In genomic region chr22:46763051-46763705, GRCh38 we compare ENCODE assay signal across 8 cellular contexts. TPM values are rescaled to one million over a fixed set of nuclear protein-coding genes. Genes with fewer than 3 reads are reported as not detected.
A peak's percentile ranks its signal among the peaks of the same experiment; 100 is the strongest.
DNase-seq lines count a peak whose midpoint lies in the region; ATAC-seq and TF ChIP-seq lines count a peak whose summit lies in the region.

No MANE protein-coding gene starts in this region.

- CTCF ChIA-PET in activated CD8-positive, alpha-beta memory T cell treated with anti-CD3 and anti-CD28 coated beads, Interleukin-2, amount 10 ng/mL, durations not matched to agents 7 days and 5 days (lab: Charles Lee) = interaction anchor here (0.7 to 6.1 kb wide), 10 partner anchors 10 to 396 kb away, joined by 3 to 52 read pairs (median 12); no protein-coding TSS in a partner anchor

- H3K36me3 Mint-ChIP-seq in activated CD8-positive, alpha-beta memory T cell treated with anti-CD3 and anti-CD28 coated beads, Interleukin-2, amount 10 ng/mL, durations not matched to agents 7 days and 5 days = peaks cover 14% of the 10 kb centered on the region
- H3K36me3 Mint-ChIP-seq in T-helper 17 cell (ENCODE audit: low read depth) = peaks cover 6% of the 10 kb centered on the region
- peaks cover 19% of the 10 kb centered on the region for H3K36me3 Mint-ChIP-seq in endodermal cell (ENCODE audit: low read depth)

- H3K27me3 ChIP-seq in endodermal cell (ENCODE audit: control insufficient read depth, insufficient read depth, low read length, poor library complexity, severe bottlenecking) (no peaks in the 10 kb centered on the region), muscle layer of colon (ENCODE audit: control insufficient read depth in 1 of 2, insufficient read depth in 2 of 2, low read length in 2 of 2) (no peaks in the 10 kb centered on the region)

- H3K36me3 ChIP-seq in endodermal cell (ENCODE audit: control insufficient read depth, insufficient read depth, low read length) (peaks cover 15% of the 10 kb centered on the region), muscle layer of colon (ENCODE audit: insufficient read depth, low read length) (no peaks in the 10 kb centered on the region)

- peak; percentile 71 for DNase-seq in activated CD8-positive, alpha-beta memory T cell treated with anti-CD3 and anti-CD28 coated beads, Interleukin-2, amount 10 ng/mL, durations not matched to agents 7 days and 5 days
- no peak for DNase-seq in activated CD8-positive, alpha-beta memory T cell treated with anti-CD3 and anti-CD28 coated beads, Interleukin-2, amount 50 U/mL, for 48 hours
- DNase-seq in T-helper 17 cell = peak in 2 of 3 donors; percentile 33 to 44
- DNase-seq in endodermal cell = no peak
- no peak for DNase-seq in NCI-H526 treated with DMSO at 0.1 percent for 48 hours (lab: John Stamatoyannopoulos, UW)
- no peak for DNase-seq in cerebellar cortex (ENCODE audit: low spot score)

- H3K4me3 ChIP-seq in endodermal cell (ENCODE audit: low read length) (peak overlapping the region; percentile 92), muscle layer of colon (ENCODE audit: low read depth in 1 of 2, low read length in 2 of 2) (peak overlapping the region; percentile 91 to 97)

- no peak overlapping the region for H3K27ac ChIP-seq in endodermal cell (ENCODE audit: low read depth, low read length)
- H3K27ac ChIP-seq in muscle layer of colon (ENCODE audit: low read depth, low read length) = peak overlapping the region; percentile 92

- H3K4me1 Mint-ChIP-seq in activated CD8-positive, alpha-beta memory T cell treated with anti-CD3 and anti-CD28 coated beads, Interleukin-2, amount 10 ng/mL, durations not matched to agents 7 days and 5 days = peaks cover 57% of the 10 kb centered on the region
- H3K4me1 Mint-ChIP-seq in T-helper 17 cell (peaks cover 54% of the 10 kb centered on the region), endodermal cell (peaks cover 37% of the 10 kb centered on the region)

- H3K4me1 ChIP-seq in endodermal cell (ENCODE audit: control insufficient read depth, insufficient read depth, low read length) = peaks cover 13% of the 10 kb centered on the region
- peaks cover 35% of the 10 kb centered on the region for H3K4me1 ChIP-seq in muscle layer of colon (ENCODE audit: insufficient read depth, low read length)

- H3K9me3 ChIP-seq in T-helper 17 cell (ENCODE audit: control insufficient read depth, low read length, poor library complexity, severe bottlenecking) (no peaks in the 10 kb centered on the region), endodermal cell (ENCODE audit: control insufficient read depth, low read length) (no peaks in the 10 kb centered on the region), muscle layer of colon (ENCODE audit: low read length) (no peaks in the 10 kb centered on the region)

- peak overlapping the region; percentile 96 for H3K4me3 Mint-ChIP-seq in activated CD8-positive, alpha-beta memory T cell treated with anti-CD3 and anti-CD28 coated beads, Interleukin-2, amount 10 ng/mL, durations not matched to agents 7 days and 5 days
- H3K4me3 Mint-ChIP-seq in T-helper 17 cell (peak overlapping the region; percentile 97), endodermal cell (peak overlapping the region; percentile 99)

- H3K27ac Mint-ChIP-seq in activated CD8-positive, alpha-beta memory T cell treated with anti-CD3 and anti-CD28 coated beads, Interleukin-2, amount 10 ng/mL, durations not matched to agents 7 days and 5 days = peak overlapping the region; percentile 99
- H3K27ac Mint-ChIP-seq in T-helper 17 cell (peak overlapping the region; percentile 100), endodermal cell (peak overlapping the region; percentile 100)

- peak; percentile 31 for ATAC-seq in activated CD8-positive, alpha-beta memory T cell treated with anti-CD3 and anti-CD28 coated beads, Interleukin-2, amount 10 ng/mL, durations not matched to agents 7 days and 5 days
- ATAC-seq in HG02938 (IDR thresholded peaks at IDR 0.05; ENCODE audit: unreplicated experiment) (peak; percentile 49), T-helper 17 cell (peak; percentile 58)

- no peaks in the 10 kb centered on the region for H3K9me3 Mint-ChIP-seq in activated CD8-positive, alpha-beta memory T cell treated with anti-CD3 and anti-CD28 coated beads, Interleukin-2, amount 10 ng/mL, durations not matched to agents 7 days and 5 days (ENCODE audit: low read depth)
- peaks cover 3% of the 10 kb centered on the region for H3K9me3 Mint-ChIP-seq in endodermal cell

- no peak for TF ChIP-seq CTCF in endodermal cell (conservative IDR thresholded peaks at IDR 0.05)

- 34 to 60% methylated on average over 5 to 13 of the region's 13 CpGs for WGBS in endodermal cell (ENCODE audit: insufficient coverage in 1 of 2, insufficient read length in 1 of 2), 2 experiments

- no peaks in the 10 kb centered on the region for H3K27me3 Mint-ChIP-seq in activated CD8-positive, alpha-beta memory T cell treated with anti-CD3 and anti-CD28 coated beads, Interleukin-2, amount 10 ng/mL, durations not matched to agents 7 days and 5 days
- H3K27me3 Mint-ChIP-seq in T-helper 17 cell (no peaks in the 10 kb centered on the region), endodermal cell (ENCODE audit: insufficient read depth) (no peaks in the 10 kb centered on the region)

- peak overlapping the region; percentile 97 for H3K9ac ChIP-seq in endodermal cell (ENCODE audit: extremely low read depth, low read length, poor library complexity, severe bottlenecking)
- peak overlapping the region; percentile 98 for H3K9ac ChIP-seq in muscle layer of colon (ENCODE audit: low read length)

RNA-seq across cellular contexts. Expression of gene TBC1D22A, which starts 0.7 kb away (rescaled TPM):
- 10 to 100 TPM; 32.6 to 44.9 TPM for total RNA-seq in activated CD8-positive, alpha-beta memory T cell treated with anti-CD3 and anti-CD28 coated beads, Interleukin-2, amount 10 ng/mL, durations not matched to agents 7 days and 5 days
- total RNA-seq in T-helper 17 cell = 10 to 100 TPM; 42.1 to 43.8 TPM
- 10 to 100 TPM; 21.0 to 27.9 TPM for total RNA-seq in endodermal cell
- 11.4 TPM for polyA plus RNA-seq in endodermal cell (2013, experiment 1 of 2)
- 11.7 TPM for polyA plus RNA-seq in endodermal cell (2013, experiment 2 of 2)

RNA-seq across cellular contexts. Expression of gene CERK, which starts 25.1 kb away (rescaled TPM):
- total RNA-seq in activated CD8-positive, alpha-beta memory T cell treated with anti-CD3 and anti-CD28 coated beads, Interleukin-2, amount 10 ng/mL, durations not matched to agents 7 days and 5 days = 10 to 100 TPM; 53.3 to 59.7 TPM
- total RNA-seq in T-helper 17 cell (100 to 1,000 TPM; 164 to 174 TPM), endodermal cell (10 to 100 TPM; 54.9 to 57.6 TPM)
- 63.5 TPM for polyA plus RNA-seq in endodermal cell (2013, experiment 1 of 2)
- polyA plus RNA-seq in endodermal cell (2013, experiment 2 of 2) = 60.5 TPM

Comparison
In these comparisons a context has a peak if more than half of its experiments do, and no peak if none do; other contexts are left out.
1. DNase-seq: peak in activated CD8-positive, alpha-beta memory T cell treated with anti-CD3 and anti-CD28 coated beads, Interleukin-2, amount 10 ng/mL, durations not matched to agents 7 days and 5 days (single experiment) and T-helper 17 cell (2 of 3); none in activated CD8-positive, alpha-beta memory T cell treated with anti-CD3 and anti-CD28 coated beads, Interleukin-2, amount 50 U/mL, for 48 hours (single experiment), endodermal cell (single experiment), NCI-H526 treated with DMSO at 0.1 percent for 48 hours (single experiment) and cerebellar cortex (single experiment).
2. Peak in every context shown above with its lines, with median percentiles within 50 percentile points of each other: ATAC-seq, H3K27ac Mint-ChIP-seq and H3K4me3 Mint-ChIP-seq.